Comparison of ENCODE assay signal across 9 cellular contexts in the genomic region with DNA sequence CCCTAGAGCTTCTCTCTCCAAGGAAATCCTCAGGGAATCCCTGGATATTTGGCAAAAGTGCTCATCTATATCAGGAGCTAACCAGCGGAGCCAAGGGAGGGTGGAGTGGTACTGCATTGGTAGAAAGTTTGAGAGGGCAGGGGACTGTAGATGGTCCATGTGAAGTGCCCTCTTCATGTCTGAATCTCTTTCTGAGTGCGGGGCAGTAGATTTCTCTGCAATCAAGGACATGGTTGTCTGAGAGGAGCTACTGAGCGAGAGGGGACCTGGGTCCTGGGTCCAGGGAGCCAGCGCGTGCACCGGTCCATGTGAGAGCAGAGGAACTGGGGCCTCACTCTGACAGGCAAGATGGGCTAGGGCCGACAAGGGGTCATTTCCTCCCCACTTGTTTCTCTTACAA. TPM values are rescaled to one million over a fixed set of nuclear protein-coding genes. Genes with fewer than 3 reads are reported as not detected.
DNase-seq lines count a peak whose midpoint lies in the region; ATAC-seq and TF ChIP-seq lines count a peak whose summit lies in the region.
"Had no signal": no experiment of that assay in that cellular context is flagged by ENCODE, and none has a peak within 500 bp of the region (broad histone marks: within the 10 kb centered on the region; RNA-seq: fewer than 3 reads in every experiment).

No MANE protein-coding gene starts in this region.

- POLR2A ChIA-PET in naive thymus-derived CD4-positive, alpha-beta T cell (lab: Charles Lee), result interaction anchor here (1.1 to 1.4 kb wide), 3 partner anchors 11 to 44 kb away, joined by 3 to 6 read pairs (median 5); no protein-coding TSS in a partner anchor

- DNase-seq in AG10803 (ENCODE audit: low read depth) (no peak), NCI-H69 (lab: John Stamatoyannopoulos, UW) (peak; percentile 38), choroid plexus epithelial cell (ENCODE audit: low read depth) (no peak), AG08396 (ENCODE audit: low spot score) (no peak), AML-193 (lab: John Stamatoyannopoulos, UW) (no peak)
- no peak for DNase-seq in naive thymus-derived CD4-positive, alpha-beta T cell

- no peaks in the 10 kb centered on the region for H3K27me3 ChIP-seq in naive thymus-derived CD4-positive, alpha-beta T cell (ENCODE audit: control insufficient read depth in 2 of 2, insufficient read depth in 2 of 2, low read length in 2 of 2)

- peak overlapping the region; percentile 67 to 96 (median 80) for H3K27ac Mint-ChIP-seq in naive thymus-derived CD4-positive, alpha-beta T cell

- H3K27me3 Mint-ChIP-seq in naive thymus-derived CD4-positive, alpha-beta T cell, result no peaks in the 10 kb centered on the region

- H3K4me1 ChIP-seq in naive thymus-derived CD4-positive, alpha-beta T cell (ENCODE audit: control insufficient read depth in 2 of 2, insufficient read depth in 2 of 2, low read length in 2 of 2), result peaks cover 4 to 29% of the 10 kb centered on the region in 2 donors

- H3K9me3 ChIP-seq in naive thymus-derived CD4-positive, alpha-beta T cell (ENCODE audit: control insufficient read depth in 2 of 3, low read length in 3 of 3), result no peaks in the 10 kb centered on the region

- no peaks in the 10 kb centered on the region for H3K36me3 Mint-ChIP-seq in naive thymus-derived CD4-positive, alpha-beta T cell

- intact Hi-C loops in naive thymus-derived CD4-positive, alpha-beta T cell (cut with micrococcal nuclease), result loop anchor here (1.0 to 10.0 kb wide), 5 partner anchors 11 to 1503 kb away; a partner anchor contains a TSS

- no peaks in the 10 kb centered on the region for H3K36me3 ChIP-seq in naive thymus-derived CD4-positive, alpha-beta T cell (ENCODE audit: control insufficient read depth in 2 of 3, insufficient read depth in 3 of 3, low read length in 3 of 3)

- TF ChIP-seq CTCF in AG10803 (conservative IDR thresholded peaks at IDR 0.05; ENCODE audit: low read length) (no peak), choroid plexus epithelial cell (conservative IDR thresholded peaks at IDR 0.05; ENCODE audit: low read depth, low read length) (no peak)

- H3K4me1 Mint-ChIP-seq in naive thymus-derived CD4-positive, alpha-beta T cell, result peaks cover 16 to 46% (median 30%) of the 10 kb centered on the region in 7 donors

- H3K27ac ChIP-seq in naive thymus-derived CD4-positive, alpha-beta T cell (ENCODE audit: low read depth, low read length), result peak overlapping the region; percentile 51

- no peak for ATAC-seq in naive thymus-derived CD4-positive, alpha-beta T cell
- ATAC-seq in HG02759 (IDR thresholded peaks at IDR 0.05; ENCODE audit: unreplicated experiment) (no peak), GM21423 (IDR thresholded peaks at IDR 0.05; ENCODE audit: unreplicated experiment) (no peak)

- peak overlapping the region; percentile 72 for H3K4me3 ChIP-seq in AG10803 (ENCODE audit: low read length)
- H3K4me3 ChIP-seq in choroid plexus epithelial cell (ENCODE audit: low read depth, low read length), result peak overlapping the region; percentile 71
- peak overlapping the region; percentile 74 for H3K4me3 ChIP-seq in naive thymus-derived CD4-positive, alpha-beta T cell (ENCODE audit: low read length)

- CTCF ChIA-PET in naive thymus-derived CD4-positive, alpha-beta T cell (lab: Charles Lee), result interaction anchor here (1.6 to 8.7 kb wide), 2 partner anchors 11 to 45 kb away, joined by 4 to 114 read pairs; no protein-coding TSS in a partner anchor

- H3K9me3 Mint-ChIP-seq in naive thymus-derived CD4-positive, alpha-beta T cell, result no peaks in the 10 kb centered on the region

- peak overlapping the region; percentile 59 to 95 (median 78) for H3K4me3 Mint-ChIP-seq in naive thymus-derived CD4-positive, alpha-beta T cell

RNA-seq across cellular contexts. Expression of a gene that starts 0.7 kb away (rescaled TPM):
- 10 to 100 TPM in 1 of 5 experiments, 1 to 10 TPM in 2, under 1 TPM in 2; 0.50 to 10.4 (median 1.3) TPM for total RNA-seq in naive thymus-derived CD4-positive, alpha-beta T cell
- polyA plus RNA-seq in naive thymus-derived CD4-positive, alpha-beta T cell, result 1 to 10 TPM in 1 of 2 donors, under 1 TPM in 1; 0.76 to 2.0 TPM

RNA-seq across cellular contexts. Expression of a gene that starts 19.1 kb away (rescaled TPM):
- not detected for total RNA-seq in naive thymus-derived CD4-positive, alpha-beta T cell
- under 1 TPM in 1 of 2 donors, not detected in 1; 0.26 TPM for polyA plus RNA-seq in naive thymus-derived CD4-positive, alpha-beta T cell

RNA-seq across cellular contexts. Expression of a gene that starts 25.3 kb away (rescaled TPM):
- not detected for total RNA-seq in naive thymus-derived CD4-positive, alpha-beta T cell
- not detected for polyA plus RNA-seq in naive thymus-derived CD4-positive, alpha-beta T cell
- total RNA-seq: NCI-H460 had no signal

RNA-seq across cellular contexts. Expression of a gene that starts 26.3 kb away (rescaled TPM):
- not detected for total RNA-seq in naive thymus-derived CD4-positive, alpha-beta T cell
- not detected for polyA plus RNA-seq in naive thymus-derived CD4-positive, alpha-beta T cell

RNA-seq across cellular contexts. Expression of a gene that starts 58.5 kb away (rescaled TPM):
- 10 to 100 TPM; 13.7 to 24.9 (median 18.3) TPM for total RNA-seq in naive thymus-derived CD4-positive, alpha-beta T cell
- 10 to 100 TPM; 34.5 to 39.4 TPM for polyA plus RNA-seq in naive thymus-derived CD4-positive, alpha-beta T cell
